ENCODE assay signal across 9 cellular contexts in the genomic region with DNA sequence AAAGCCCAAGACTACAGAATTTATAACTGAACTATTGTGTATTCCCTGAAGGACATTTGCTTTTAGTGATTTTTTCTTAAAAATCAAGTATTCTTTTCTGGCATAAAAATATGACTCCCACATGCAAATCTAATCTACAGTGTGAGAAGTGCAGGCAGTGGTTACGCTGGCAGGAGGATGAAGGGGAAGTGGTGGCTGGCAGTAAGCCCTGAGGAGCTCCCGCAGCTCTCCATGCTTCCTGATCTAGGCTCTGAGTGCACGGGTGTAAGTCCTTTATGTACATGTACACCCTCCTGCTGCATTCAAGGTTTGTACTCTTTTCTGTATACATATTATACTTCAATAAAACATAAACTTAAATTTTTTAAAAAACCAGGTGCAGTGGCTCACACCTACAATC.
DNase-seq lines count a peak whose midpoint lies in the region; ATAC-seq and TF ChIP-seq lines count a peak whose summit lies in the region.
"Had no signal": no experiment of that assay in that cellular context is flagged by ENCODE, and none has a peak within 500 bp of the region (broad histone marks: within the 10 kb centered on the region; RNA-seq: fewer than 3 reads in every experiment).

No MANE protein-coding gene starts in this region.

- H3K27ac Mint-ChIP-seq in HFFc6 = peak overlapping the region; percentile 22; the same call in 1 of the 2 replicates
- peak overlapping the region in 1 of 2 donors; percentile 52 for H3K27ac Mint-ChIP-seq in T-cell
- no peak overlapping the region; the same call in 1 of the 2 replicates for H3K27ac Mint-ChIP-seq in WTC11

- DNase-seq in AG08396 (ENCODE audit: low spot score) = peak; percentile 20
- DNase-seq in HFFc6 = peak; percentile 41
- DNase-seq in T-cell = peak in 13 of 34 experiments; percentile 5 to 40 (median 17)
- peak; percentile 61 for DNase-seq in left cardiac atrium
- DNase-seq in WTC11 (ENCODE audit: low spot score) = no peak
- no peak for DNase-seq in amniotic stem cell (lab: John Stamatoyannopoulos, UW)
- no peak for DNase-seq in T-helper 1 cell
- DNase-seq: NCI-H446 had no signal

- H3K4me1 Mint-ChIP-seq in HFFc6 (ENCODE audit: low read depth) = peaks cover 65% of the 10 kb centered on the region
- H3K4me1 Mint-ChIP-seq in T-cell = peaks cover 28 to 56% (median 41%) of the 10 kb centered on the region in 3 donors
- peaks cover 6% of the 10 kb centered on the region for H3K4me1 Mint-ChIP-seq in WTC11

- peak; percentile 36 to 69 (median 50) for ATAC-seq in T-cell (replicated peaks in 1 of 4)
- peak; percentile 59 to 84 for ATAC-seq in left cardiac atrium
- ATAC-seq in WTC11 = no peak
- ATAC-seq in GM21723 (IDR thresholded peaks at IDR 0.05; ENCODE audit: unreplicated experiment) = no peak

- no peaks in the 10 kb centered on the region for H3K36me3 Mint-ChIP-seq in HFFc6 (ENCODE audit: low read depth)
- peaks cover 20% of the 10 kb centered on the region for H3K36me3 Mint-ChIP-seq in T-cell
- no peaks in the 10 kb centered on the region for H3K36me3 Mint-ChIP-seq in WTC11

- intact Hi-C loops in left cardiac atrium (cut with DNase I) = loop anchor here (10.0 kb wide), 3 partner anchors 155 to 665 kb away; no protein-coding TSS in a partner anchor

- POLR2A ChIA-PET in T-cell (lab: Charles Lee) (interaction anchor here in 1 of 2 donors (0.6 kb wide), 1 partner anchor 22 kb away, joined by 4 read pairs; no protein-coding TSS in a partner anchor), WTC11 (lab: Charles Lee) (no interaction called here)

- TF ChIP-seq CTCF in HFFc6 (IDR thresholded peaks at IDR 0.05) (no peak), WTC11 (IDR thresholded peaks at IDR 0.05) (no peak)

- H3K27me3 Mint-ChIP-seq in HFFc6 (ENCODE audit: insufficient read depth) (peaks cover 3% of the 10 kb centered on the region; the same call in 1 of the 2 replicates), T-cell (no peaks in the 10 kb centered on the region), WTC11 (ENCODE audit: low read depth) (no peaks in the 10 kb centered on the region; the same call in 1 of the 2 replicates)

- no peak overlapping the region for H3K4me3 Mint-ChIP-seq in HFFc6
- no peak overlapping the region for H3K4me3 Mint-ChIP-seq in T-cell
- no peak overlapping the region for H3K4me3 Mint-ChIP-seq in WTC11

- no peaks in the 10 kb centered on the region for H3K9me3 Mint-ChIP-seq in HFFc6
- no peaks in the 10 kb centered on the region for H3K9me3 Mint-ChIP-seq in T-cell
- no peaks in the 10 kb centered on the region for H3K9me3 Mint-ChIP-seq in WTC11

- CTCF ChIA-PET in T-cell (lab: Charles Lee) (interaction anchor here in 1 of 2 donors (0.6 to 1.6 kb wide), 4 partner anchors 20 to 833 kb away, joined by 3 read pairs; no protein-coding TSS in a partner anchor), WTC11 (lab: Charles Lee) (no interaction called here)

TF ChIP-seq in WTC11, 78 proteins besides CTCF, POLR2A, EP300 and RAD21 (continues in another document):
- TF ChIP-seq, protein P1, sequence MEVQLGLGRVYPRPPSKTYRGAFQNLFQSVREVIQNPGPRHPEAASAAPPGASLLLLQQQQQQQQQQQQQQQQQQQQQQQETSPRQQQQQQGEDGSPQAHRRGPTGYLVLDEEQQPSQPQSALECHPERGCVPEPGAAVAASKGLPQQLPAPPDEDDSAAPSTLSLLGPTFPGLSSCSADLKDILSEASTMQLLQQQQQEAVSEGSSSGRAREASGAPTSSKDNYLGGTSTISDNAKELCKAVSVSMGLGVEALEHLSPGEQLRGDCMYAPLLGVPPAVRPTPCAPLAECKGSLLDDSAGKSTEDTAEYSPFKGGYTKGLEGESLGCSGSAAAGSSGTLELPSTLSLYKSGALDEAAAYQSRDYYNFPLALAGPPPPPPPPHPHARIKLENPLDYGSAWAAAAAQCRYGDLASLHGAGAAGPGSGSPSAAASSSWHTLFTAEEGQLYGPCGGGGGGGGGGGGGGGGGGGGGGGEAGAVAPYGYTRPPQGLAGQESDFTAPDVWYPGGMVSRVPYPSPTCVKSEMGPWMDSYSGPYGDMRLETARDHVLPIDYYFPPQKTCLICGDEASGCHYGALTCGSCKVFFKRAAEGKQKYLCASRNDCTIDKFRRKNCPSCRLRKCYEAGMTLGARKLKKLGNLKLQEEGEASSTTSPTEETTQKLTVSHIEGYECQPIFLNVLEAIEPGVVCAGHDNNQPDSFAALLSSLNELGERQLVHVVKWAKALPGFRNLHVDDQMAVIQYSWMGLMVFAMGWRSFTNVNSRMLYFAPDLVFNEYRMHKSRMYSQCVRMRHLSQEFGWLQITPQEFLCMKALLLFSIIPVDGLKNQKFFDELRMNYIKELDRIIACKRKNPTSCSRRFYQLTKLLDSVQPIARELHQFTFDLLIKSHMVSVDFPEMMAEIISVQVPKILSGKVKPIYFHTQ (CRISPR knock-in tag; IDR thresholded peaks at IDR 0.05) = no peak
- TF ChIP-seq ZNF232 (CRISPR knock-in tag; IDR thresholded peaks at IDR 0.05) (no peak), ZNF425 (CRISPR knock-in tag; conservative IDR thresholded peaks at IDR 0.05) (no peak), ZNF263 (CRISPR knock-in tag; IDR thresholded peaks at IDR 0.05; ENCODE audit: low read depth) (no peak), ZNF423 (CRISPR knock-in tag; IDR thresholded peaks at IDR 0.05) (no peak), ERG (CRISPR knock-in tag; IDR thresholded peaks at IDR 0.05) (no peak)
- TF ChIP-seq, protein P2, sequence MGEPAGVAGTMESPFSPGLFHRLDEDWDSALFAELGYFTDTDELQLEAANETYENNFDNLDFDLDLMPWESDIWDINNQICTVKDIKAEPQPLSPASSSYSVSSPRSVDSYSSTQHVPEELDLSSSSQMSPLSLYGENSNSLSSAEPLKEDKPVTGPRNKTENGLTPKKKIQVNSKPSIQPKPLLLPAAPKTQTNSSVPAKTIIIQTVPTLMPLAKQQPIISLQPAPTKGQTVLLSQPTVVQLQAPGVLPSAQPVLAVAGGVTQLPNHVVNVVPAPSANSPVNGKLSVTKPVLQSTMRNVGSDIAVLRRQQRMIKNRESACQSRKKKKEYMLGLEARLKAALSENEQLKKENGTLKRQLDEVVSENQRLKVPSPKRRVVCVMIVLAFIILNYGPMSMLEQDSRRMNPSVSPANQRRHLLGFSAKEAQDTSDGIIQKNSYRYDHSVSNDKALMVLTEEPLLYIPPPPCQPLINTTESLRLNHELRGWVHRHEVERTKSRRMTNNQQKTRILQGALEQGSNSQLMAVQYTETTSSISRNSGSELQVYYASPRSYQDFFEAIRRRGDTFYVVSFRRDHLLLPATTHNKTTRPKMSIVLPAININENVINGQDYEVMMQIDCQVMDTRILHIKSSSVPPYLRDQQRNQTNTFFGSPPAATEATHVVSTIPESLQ (CRISPR knock-in tag; IDR thresholded peaks at IDR 0.05) = no peak

Comparison
In these comparisons a context has a peak if more than half of its experiments do, and no peak if none do; other contexts are left out.
1. DNase-seq: peak in AG08396 (single experiment), HFFc6 (single experiment) and left cardiac atrium (single experiment); none in WTC11 (single experiment), amniotic stem cell (single experiment) and T-helper 1 cell (0 of 5).
2. ATAC-seq: peak in T-cell (4 of 4) and left cardiac atrium (2 of 2); none in WTC11 (single experiment) and GM21723 (single experiment).